Comparison of ENCODE assay signal across 13 cellular contexts in the genomic region with DNA sequence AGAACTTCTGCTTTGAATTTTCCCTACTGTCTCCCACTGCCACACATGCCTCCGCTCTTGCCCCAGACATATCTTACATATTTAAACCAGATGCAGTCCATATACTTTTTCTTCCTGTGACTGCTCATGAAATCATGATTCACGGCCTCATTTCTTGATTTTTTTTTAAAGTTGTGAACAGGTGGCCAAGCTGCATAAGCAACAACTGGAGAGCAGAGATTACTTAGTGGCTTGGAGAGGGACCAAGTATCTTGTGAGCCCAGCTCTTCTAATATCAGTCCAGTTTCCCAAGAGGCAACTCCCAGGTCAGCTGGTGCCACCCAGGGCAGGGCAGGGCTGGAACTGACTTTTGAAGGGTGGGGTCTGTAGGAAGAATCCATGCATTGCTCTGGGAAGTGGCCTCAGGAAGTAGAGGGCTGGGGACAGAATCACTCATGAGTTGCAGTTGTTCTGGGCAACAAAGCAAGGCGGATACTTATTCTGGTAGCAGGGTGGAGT.
DNase-seq lines count a peak whose midpoint lies in the region; ATAC-seq and TF ChIP-seq lines count a peak whose summit lies in the region.
"Had no signal": no experiment of that assay in that cellular context is flagged by ENCODE, and none has a peak within 500 bp of the region (broad histone marks: within the 10 kb centered on the region; RNA-seq: fewer than 3 reads in every experiment).

No MANE protein-coding gene starts in this region.

- H3K27me3 Mint-ChIP-seq in natural killer cell treated with Interleukin-12 subunit alpha and Interleukin-12 subunit beta and Interleukin-15 and Interleukin-18, amount 100 ng/mL, for 72 hours: no peaks in the 10 kb centered on the region
- H3K27me3 Mint-ChIP-seq: activated CD4-positive, alpha-beta T cell treated with anti-CD3 and anti-CD28 coated beads for 36 hours; activated naive CD8-positive, alpha-beta T cell had no signal

- no peaks in the 10 kb centered on the region for H3K36me3 ChIP-seq in ascending aorta
- no peaks in the 10 kb centered on the region for H3K36me3 ChIP-seq in tibial artery

- peaks cover 6 to 23% of the 10 kb centered on the region in 2 donors for H3K4me1 ChIP-seq in ascending aorta
- peaks cover 0 to 52% (median 31%) of the 10 kb centered on the region in 4 donors for H3K4me1 ChIP-seq in tibial artery

- H3K9me3 ChIP-seq in ascending aorta (no peaks in the 10 kb centered on the region), tibial artery (no peaks in the 10 kb centered on the region)

- H3K36me3 Mint-ChIP-seq in natural killer cell treated with Interleukin-12 subunit alpha and Interleukin-12 subunit beta and Interleukin-15 and Interleukin-18, amount 100 ng/mL, for 72 hours: no peaks in the 10 kb centered on the region

- H3K4me3 ChIP-seq in ascending aorta (no peak overlapping the region), tibial artery (no peak overlapping the region)

- H3K9me3 Mint-ChIP-seq in natural killer cell treated with Interleukin-12 subunit alpha and Interleukin-12 subunit beta and Interleukin-15 and Interleukin-18, amount 100 ng/mL, for 72 hours: no peaks in the 10 kb centered on the region

- intact Hi-C loops in ascending aorta (cut with DNase I): no loop called here
- intact Hi-C loops in tibial artery (cut with DNase I; ENCODE audit: low total_unique reads): no loop called here

- H3K27ac ChIP-seq in ascending aorta (peak overlapping the region; percentile 61 to 70), tibial artery (peak overlapping the region; percentile 54 to 55)
- H3K27ac ChIP-seq: 22Rv1 had no signal

- H3K27ac Mint-ChIP-seq in natural killer cell treated with Interleukin-12 subunit alpha and Interleukin-12 subunit beta and Interleukin-15 and Interleukin-18, amount 100 ng/mL, for 72 hours: no peak overlapping the region
- H3K27ac Mint-ChIP-seq: activated CD4-positive, alpha-beta T cell treated with anti-CD3 and anti-CD28 coated beads for 36 hours; activated naive CD8-positive, alpha-beta T cell had no signal

- no peak overlapping the region for H3K4me3 Mint-ChIP-seq in natural killer cell treated with Interleukin-12 subunit alpha and Interleukin-12 subunit beta and Interleukin-15 and Interleukin-18, amount 100 ng/mL, for 72 hours
- H3K4me3 Mint-ChIP-seq: activated CD4-positive, alpha-beta T cell treated with anti-CD3 and anti-CD28 coated beads for 36 hours; activated naive CD8-positive, alpha-beta T cell had no signal

- ATAC-seq in natural killer cell treated with Interleukin-12 subunit alpha and Interleukin-12 subunit beta and Interleukin-15 and Interleukin-18, amount 100 ng/mL, for 72 hours: no peak
- ATAC-seq in HG03159 (IDR thresholded peaks at IDR 0.05; ENCODE audit: unreplicated experiment) (no peak), GM19351 (IDR thresholded peaks at IDR 0.05; ENCODE audit: unreplicated experiment) (no peak)
- ATAC-seq: activated CD4-positive, alpha-beta T cell treated with anti-CD3 and anti-CD28 coated beads for 36 hours had no signal

- H3K27me3 ChIP-seq in ascending aorta (no peaks in the 10 kb centered on the region), tibial artery (no peaks in the 10 kb centered on the region)

- DNase-seq in NCI-H2171 treated with DMSO at 0.1 percent for 48 hours (lab: John Stamatoyannopoulos, UW): peak; percentile 34
- DNase-seq in NCI-H2171 (lab: John Stamatoyannopoulos, UW): no peak
- no peak for DNase-seq in ascending aorta (ENCODE audit: low spot score in 2 of 2)
- DNase-seq in kidney tubule cell (ENCODE audit: low spot score): peak; percentile 35
- DNase-seq in tibial artery: no peak
- DNase-seq in natural killer cell treated with Interleukin-12 subunit alpha and Interleukin-12 subunit beta and Interleukin-15 and Interleukin-18, amount 100 ng/mL, for 72 hours (ENCODE audit: low spot score): no peak
- DNase-seq: activated CD4-positive, alpha-beta T cell treated with anti-CD3 and anti-CD28 coated beads for 36 hours; erythroblast; NCI-H1048 had no signal

- TF ChIP-seq CTCF in ascending aorta (IDR thresholded peaks at IDR 0.05) (no peak), tibial artery (IDR thresholded peaks at IDR 0.05) (no peak)

- H3K4me1 Mint-ChIP-seq in natural killer cell treated with Interleukin-12 subunit alpha and Interleukin-12 subunit beta and Interleukin-15 and Interleukin-18, amount 100 ng/mL, for 72 hours (ENCODE audit: low read depth in 2 of 2): no peaks in the 10 kb centered on the region

Comparison
In these comparisons a context has a peak if more than half of its experiments do, and no peak if none do; other contexts are left out.
1. DNase-seq: peak in NCI-H2171 treated with DMSO at 0.1 percent for 48 hours (single experiment) and kidney tubule cell (single experiment); none in NCI-H2171 (single experiment), ascending aorta (0 of 2), tibial artery (0 of 2) and natural killer cell treated with Interleukin-12 subunit alpha and Interleukin-12 subunit beta and Interleukin-15 and Interleukin-18, amount 100 ng/mL, for 72 hours (single experiment).